8 cellular contexts compared by ENCODE assay signal in the genomic region with DNA sequence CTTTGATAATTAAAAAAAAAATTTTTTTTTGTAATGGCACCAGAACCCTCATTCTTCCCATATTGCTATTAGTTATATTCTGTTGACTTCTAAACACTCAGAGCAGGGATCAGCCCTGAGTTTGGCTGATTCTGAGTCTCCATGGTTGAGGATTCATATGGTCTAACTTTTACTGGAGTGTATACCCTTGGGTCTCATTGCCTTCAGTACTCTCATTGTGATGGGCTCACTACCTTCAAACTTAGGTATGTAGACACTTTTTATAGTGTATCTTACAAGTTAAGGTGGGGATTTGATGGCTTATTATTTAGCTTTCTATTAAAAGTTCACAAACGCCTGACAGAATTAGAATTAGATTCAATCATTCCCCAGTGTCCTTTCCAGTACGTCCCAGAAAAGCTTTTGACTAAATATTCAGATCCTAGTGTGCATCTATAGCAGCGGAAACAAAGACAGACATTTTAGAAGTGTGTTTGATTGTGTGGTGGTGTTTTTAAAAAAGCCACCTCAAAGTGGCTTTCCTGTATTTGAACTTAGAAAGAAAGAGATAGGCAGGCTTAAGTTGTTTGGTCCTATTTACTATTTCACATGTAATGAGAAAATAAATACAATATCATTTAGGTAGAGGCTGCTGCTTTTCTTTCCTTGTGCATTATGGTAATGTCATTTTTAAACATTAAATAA. TPM values are rescaled to one million over a fixed set of nuclear protein-coding genes. Genes with fewer than 3 reads are reported as not detected.
DNase-seq lines count a peak whose midpoint lies in the region; FAIRE-seq and TF ChIP-seq lines count a peak whose summit lies in the region.

No MANE protein-coding gene starts in this region.

- no peaks in the 10 kb centered on the region for H3K36me3 ChIP-seq in KMS-11 (ENCODE audit: insufficient read depth)
- H3K36me3 ChIP-seq in adrenal gland (replicated peaks in 1 of 2): no peaks in the 10 kb centered on the region
- no peaks in the 10 kb centered on the region for H3K36me3 ChIP-seq in kidney (ENCODE audit: control insufficient read depth in 1 of 2, insufficient read depth in 2 of 2, low read length in 2 of 2)
- H3K36me3 ChIP-seq in stomach: peaks cover 0 to 3% (median 0%) of the 10 kb centered on the region in 4 donors

- peak overlapping the region; percentile 31; the same call in 1 of the 2 replicates for H2AFZ ChIP-seq in KMS-11 (ENCODE audit: low read depth)

- H3K4me1 ChIP-seq in KMS-11 (ENCODE audit: low read depth, poor library complexity, severe bottlenecking) (peaks cover 33% of the 10 kb centered on the region), adrenal gland (replicated peaks in 1 of 2) (peaks cover 20 to 45% of the 10 kb centered on the region in 2 donors), kidney (ENCODE audit: control insufficient read depth in 1 of 2, insufficient read depth in 1 of 2, low read depth in 1 of 2, low read length in 2 of 2) (peaks cover 10 to 12% of the 10 kb centered on the region in 2 donors), stomach (peaks cover 11 to 65% (median 35%) of the 10 kb centered on the region in 4 donors)

- peak overlapping the region; percentile 82 for H3K4me2 ChIP-seq in KMS-11

- H4K20me1 ChIP-seq in KMS-11 (ENCODE audit: insufficient read depth): no peaks in the 10 kb centered on the region

- DNase-seq in adrenal gland (no peak), kidney (no peak), stomach (no peak), head of caudate nucleus (no peak), GM19238 (ENCODE audit: insufficient read length, low spot score) (no peak), A172 (ENCODE audit: low spot score) (no peak), D341Med (ENCODE audit: low spot score) (no peak)

- H3K9ac ChIP-seq in KMS-11: peak overlapping the region; percentile 29; the same call in 1 of the 2 replicates
- H3K9ac ChIP-seq in kidney (ENCODE audit: low read length in 2 of 2): peak overlapping the region in 1 of 2 donors; percentile 20

- peaks cover 8% of the 10 kb centered on the region; the same call in 1 of the 2 replicates for H3K79me2 ChIP-seq in KMS-11 (ENCODE audit: insufficient read depth, low read depth)

- no peak for TF ChIP-seq CTCF in KMS-11 (conservative IDR thresholded peaks at IDR 0.05; ENCODE audit: low read depth, low read length)
- TF ChIP-seq CTCF in adrenal gland (IDR thresholded peaks at IDR 0.05): no peak
- TF ChIP-seq CTCF in kidney (IDR thresholded peaks at IDR 0.05; ENCODE audit: borderline replicate concordance, extremely low read depth, insufficient read depth): no peak
- TF ChIP-seq CTCF in stomach (IDR thresholded peaks at IDR 0.05): no peak

- FAIRE-seq in kidney (lab: Jason Lieb, UNC): no peak

- H3K9me3 ChIP-seq in adrenal gland (replicated peaks in 1 of 3) (no peaks in the 10 kb centered on the region), kidney (ENCODE audit: control insufficient read depth in 1 of 2, low read length in 2 of 2) (no peaks in the 10 kb centered on the region), stomach (no peaks in the 10 kb centered on the region)

- TF ChIP-seq EP300 in stomach (IDR thresholded peaks at IDR 0.05): no peak

- TF ChIP-seq POLR2A in adrenal gland (IDR thresholded peaks at IDR 0.05) (no peak), stomach (IDR thresholded peaks at IDR 0.05) (no peak)

- intact Hi-C loops in adrenal gland (cut with DNase I) (no loop called here), kidney (cut with DNase I) (no loop called here), stomach (cut with DNase I; ENCODE audit: low total_unique reads) (no loop called here), head of caudate nucleus (cut with DNase I) (no loop called here)

- WGBS in adrenal gland, 4 donors: 36 to 54% (median 44%) methylated on average over 3 of the region's 3 CpGs
- WGBS in stomach, 5 donors: 29 to 43% (median 36%) methylated on average over 3 of the region's 3 CpGs

- H3K27ac ChIP-seq in KMS-11 (peak overlapping the region; percentile 75), adrenal gland (peak overlapping the region in 4 of 5 donors; percentile 89 to 93 (median 92)), kidney (ENCODE audit: low read depth in 2 of 2, low read length in 2 of 2) (peak overlapping the region; percentile 75 to 89), stomach (peak overlapping the region in 4 of 5 donors; percentile 88 to 91 (median 90))

- H3K27me3 ChIP-seq in KMS-11 (ENCODE audit: insufficient read depth, low read depth) (no peaks in the 10 kb centered on the region), adrenal gland (no peaks in the 10 kb centered on the region), stomach (no peaks in the 10 kb centered on the region)

- H3K4me3 ChIP-seq in KMS-11 (IDR thresholded peaks at IDR 0.05; ENCODE audit: insufficient read depth, low read depth, low read length) (no peak overlapping the region), adrenal gland (peak overlapping the region in 1 of 4 donors; percentile 53), kidney (ENCODE audit: low read length in 2 of 2) (peak overlapping the region; percentile 8 to 19), stomach (peak overlapping the region; percentile 30 to 40 (median 34))

RNA-seq across cellular contexts. Expression of a gene that starts 1.4 kb away (rescaled TPM):
- total RNA-seq in adrenal gland (100 to 1,000 TPM; 189 to 334 (median 230) TPM), kidney (387 TPM), stomach (100 to 1,000 TPM; 170 to 662 (median 401) TPM)
- polyA plus RNA-seq in adrenal gland (100 to 1,000 TPM in 2 of 3 donors, 10 to 100 TPM in 1; 85.1 to 108 (median 108) TPM), kidney (ENCODE audit: insufficient read depth, low read depth, low replicate concordance) (65.7 TPM), stomach (10 to 100 TPM; 16.8 to 40.1 (median 26.8) TPM)
- total RNA-seq in A172 (2014; rRNA removed; shearing (Covaris generic)): 196 and 256 TPM in 2 replicates
